In the genomic region with DNA sequence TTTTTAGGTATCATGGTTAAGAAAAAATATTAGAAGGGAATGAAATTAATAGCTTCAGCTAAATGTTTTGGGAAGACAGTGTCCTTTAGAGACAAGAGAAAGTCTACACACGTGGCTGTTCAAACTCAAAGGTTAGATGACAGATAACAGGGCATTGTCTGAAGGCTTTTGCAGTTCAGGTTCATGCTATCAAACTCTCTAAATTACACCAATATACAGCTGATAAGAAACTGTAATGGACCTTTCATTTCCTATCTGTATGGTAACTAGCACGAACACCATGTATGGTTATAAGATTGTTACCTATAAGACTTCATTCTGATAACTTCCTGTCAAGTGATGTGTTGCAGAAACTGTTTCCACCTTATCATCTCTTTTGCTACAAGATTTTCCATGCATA, we compare ENCODE assay signal across 16 cellular contexts.
DNase-seq lines count a peak whose midpoint lies in the region; ATAC-seq and TF ChIP-seq lines count a peak whose summit lies in the region.
"Had no signal": no experiment of that assay in that cellular context is flagged by ENCODE, and none has a peak within 500 bp of the region (broad histone marks: within the 10 kb centered on the region; RNA-seq: fewer than 3 reads in every experiment).

No MANE protein-coding gene starts in this region.

- H2AFZ ChIP-seq in OCI-LY1 (ENCODE audit: low read length), result peak overlapping the region; percentile 25; the same call in 1 of the 2 replicates
- H2AFZ ChIP-seq: GM23248 had no signal

- DNase-seq in cardiac muscle cell (ENCODE audit: low read depth in 1 of 2, low spot score in 1 of 2) (no peak), heart right ventricle (no peak), mucosa of descending colon (peak in 1 of 3 donors; percentile 14), OCI-M1 (lab: John Stamatoyannopoulos, UW) (no peak)
- DNase-seq: CD4-positive, CD25-positive, alpha-beta regulatory T cell; CD8-positive, alpha-beta T cell; DMS53; DMS79 treated with DMSO at 0.1 percent for 48 hours; GF-D8; GM23248; H7; HCEC 1CT had no signal

- no peaks in the 10 kb centered on the region for H4K20me1 ChIP-seq in OCI-LY1 (ENCODE audit: insufficient read depth, low read length)
- H4K20me1 ChIP-seq: BLaER1 had no signal

- WGBS in heart right ventricle, 2 donors, result 76 to 79% methylated on average over 2 of the region's 2 CpGs

- H3K4me3 ChIP-seq in cardiac muscle cell, result no peak overlapping the region
- H3K4me3 ChIP-seq in heart right ventricle, result no peak overlapping the region
- H3K4me3 ChIP-seq in OCI-LY1 (ENCODE audit: low read depth, low read length, poor library complexity, severe bottlenecking), result no peak overlapping the region
- H3K4me3 ChIP-seq in mucosa of descending colon, result no peak overlapping the region
- H3K4me3 ChIP-seq: BLaER1, GM23248 had no signal

- TF ChIP-seq CTCF in cardiac muscle cell (IDR thresholded peaks at IDR 0.05; ENCODE audit: low read depth, low read length) (no peak), heart right ventricle (IDR thresholded peaks at IDR 0.05) (no peak), OCI-LY1 (IDR thresholded peaks at IDR 0.05; ENCODE audit: low read length) (no peak), mucosa of descending colon (IDR thresholded peaks at IDR 0.05) (no peak)

- ATAC-seq in heart right ventricle (no peak), mucosa of descending colon (peak; percentile 93), GM21737 (IDR thresholded peaks at IDR 0.05; ENCODE audit: unreplicated experiment) (no peak)
- ATAC-seq: CD8-positive, alpha-beta T cell had no signal

- peak overlapping the region; percentile 40 for H3K27ac ChIP-seq in cardiac muscle cell
- H3K27ac ChIP-seq in heart right ventricle, result no peak overlapping the region
- no peak overlapping the region for H3K27ac ChIP-seq in OCI-LY1 (ENCODE audit: low read depth, low read length, poor library complexity, severe bottlenecking)
- H3K27ac ChIP-seq: BLaER1, C4-2B, GM23248 had no signal

- H3K9ac ChIP-seq in OCI-LY1 (ENCODE audit: low read length), result no peak overlapping the region
- H3K9ac ChIP-seq: BLaER1, GM23248 had no signal

- H3K4me1 ChIP-seq in cardiac muscle cell (ENCODE audit: low read depth), result peaks cover 38% of the 10 kb centered on the region
- peaks cover 0 to 18% (median 0%) of the 10 kb centered on the region in 9 donors for H3K4me1 ChIP-seq in heart right ventricle
- no peaks in the 10 kb centered on the region for H3K4me1 ChIP-seq in OCI-LY1 (ENCODE audit: insufficient read depth, low read length, severe bottlenecking)
- no peaks in the 10 kb centered on the region for H3K4me1 ChIP-seq in mucosa of descending colon (ENCODE audit: low read depth)
- H3K4me1 ChIP-seq: BLaER1 had no signal

- no peaks in the 10 kb centered on the region for H3K9me2 ChIP-seq in OCI-LY1 (ENCODE audit: low read depth, low read length)

- intact Hi-C loops in heart right ventricle (cut with DNase I) (no loop called here), mucosa of descending colon (cut with DNase I, micrococcal nuclease) (no loop called here)

- H3K9me3 ChIP-seq in cardiac muscle cell (ENCODE audit: low read depth) (no peaks in the 10 kb centered on the region), heart right ventricle (no peaks in the 10 kb centered on the region), OCI-LY1 (ENCODE audit: low read length) (no peaks in the 10 kb centered on the region), mucosa of descending colon (no peaks in the 10 kb centered on the region)
- H3K9me3 ChIP-seq: BLaER1 had no signal

- no peak overlapping the region for H3K4me2 ChIP-seq in OCI-LY1 (ENCODE audit: low read length)
- H3K4me2 ChIP-seq: BLaER1 had no signal

- H3K36me3 ChIP-seq in cardiac muscle cell (no peaks in the 10 kb centered on the region), heart right ventricle (no peaks in the 10 kb centered on the region), OCI-LY1 (ENCODE audit: insufficient read depth, low read length) (no peaks in the 10 kb centered on the region), mucosa of descending colon (ENCODE audit: low read depth) (no peaks in the 10 kb centered on the region)
- H3K36me3 ChIP-seq: BLaER1 had no signal

- no peaks in the 10 kb centered on the region for H3K27me3 ChIP-seq in cardiac muscle cell
- H3K27me3 ChIP-seq in heart right ventricle, result no peaks in the 10 kb centered on the region
- H3K27me3 ChIP-seq in OCI-LY1 (ENCODE audit: insufficient read depth, low read length), result no peaks in the 10 kb centered on the region
- H3K27me3 ChIP-seq: BLaER1 had no signal

- no peaks in the 10 kb centered on the region for H3F3A ChIP-seq in OCI-LY1 (ENCODE audit: insufficient read depth, low read length)

- H3K79me2 ChIP-seq in OCI-LY1 (ENCODE audit: insufficient read depth, low read length), result no peaks in the 10 kb centered on the region
